In the genomic region with DNA sequence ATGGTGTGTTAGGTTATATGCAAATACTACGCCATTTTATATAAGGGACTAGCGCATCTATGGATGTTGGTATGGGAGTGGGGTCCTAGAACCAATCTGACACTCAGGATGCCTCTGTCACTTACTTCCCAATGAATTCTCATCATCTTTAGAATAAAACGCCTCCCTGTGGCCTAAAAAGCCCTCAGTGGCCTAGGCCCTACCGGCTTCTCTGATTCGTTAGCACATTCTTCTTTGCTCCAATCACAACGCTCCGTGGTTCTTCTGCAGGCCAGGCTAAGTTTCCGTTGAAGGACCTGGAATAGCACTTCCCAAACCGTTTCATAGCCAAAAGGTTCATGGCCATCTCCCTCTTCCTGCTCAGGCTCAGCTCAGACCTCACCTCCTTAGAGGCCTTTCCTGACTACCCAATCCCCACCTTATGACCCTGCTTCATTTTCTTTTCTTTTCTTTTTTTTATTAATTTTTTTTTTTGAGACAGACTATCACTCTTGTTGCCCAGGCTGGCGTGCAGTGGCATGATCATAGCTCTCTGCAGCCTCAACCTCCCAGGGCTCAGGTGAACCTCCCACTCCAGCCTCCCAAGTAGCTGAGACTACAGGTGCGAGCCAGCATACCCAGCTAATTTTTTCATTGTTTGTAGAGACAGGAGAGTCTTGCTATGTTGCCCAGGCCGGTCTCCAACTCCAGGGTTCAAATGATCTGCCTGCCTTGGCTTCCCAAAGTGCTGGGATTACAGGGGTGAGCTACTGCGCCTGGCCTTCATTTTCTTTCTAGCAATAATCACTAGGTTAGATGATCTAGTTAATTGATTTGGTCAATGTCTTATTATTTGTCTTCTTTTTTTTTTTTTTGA, we compare ENCODE assay signal across 18 cellular contexts. TPM values are rescaled to one million over a fixed set of nuclear protein-coding genes. Genes with fewer than 3 reads are reported as not detected.
DNase-seq lines count a peak whose midpoint lies in the region; ATAC-seq lines count a peak whose summit lies in the region.
"Had no signal": no experiment of that assay in that cellular context is flagged by ENCODE, and none has a peak within 500 bp of the region (broad histone marks: within the 10 kb centered on the region; RNA-seq: fewer than 3 reads in every experiment).

No MANE protein-coding gene starts in this region.

- H3K27me3 ChIP-seq in neuronal stem cell (ENCODE audit: control insufficient read depth in 3 of 3, insufficient read depth in 3 of 3, low read depth in 1 of 3, low read length in 3 of 3) = no peaks in the 10 kb centered on the region
- H3K27me3 ChIP-seq: gastroesophageal sphincter, upper lobe of left lung had no signal

- no peaks in the 10 kb centered on the region for H3K79me1 ChIP-seq in neuronal stem cell (ENCODE audit: low read depth, low read length)

- DNase-seq in activated naive CD8-positive, alpha-beta T cell treated with anti-CD3 and anti-CD28 coated beads for 36 hours = no peak
- no peak for DNase-seq in activated naive CD8-positive, alpha-beta T cell treated with anti-CD3 and anti-CD28 coated beads, Interleukin-2, amount 50 U/mL, for 24 hours
- DNase-seq in NCI-H226 (peak; percentile 21), dermis blood vessel endothelial cell (peak; percentile 61), neuronal stem cell (ENCODE audit: low spot score) (no peak), NCI-H128 (lab: John Stamatoyannopoulos, UW; ENCODE audit: unreplicated experiment) (no peak)
- DNase-seq: activated CD4-positive, CD25-positive, alpha-beta regulatory T cell treated with anti-CD3 and anti-CD28 coated beads, Interleukin-2, amount 50 U/mL, for 72 hours; activated CD8-positive, alpha-beta memory T cell treated with anti-CD3 and anti-CD28 coated beads, Interleukin-2, amount 50 U/mL, for 4 hours; activated naive CD4-positive, alpha-beta T cell treated with anti-CD3 and anti-CD28 coated beads for 36 hours; effector CD4-positive, alpha-beta T cell; NCI-H1092 treated with DMSO at 0.1 percent for 48 hours; NCI-H345; PC-9; upper lobe of left lung had no signal

- H3K27ac Mint-ChIP-seq in activated naive CD8-positive, alpha-beta T cell treated with anti-CD3 and anti-CD28 coated beads for 36 hours = peak overlapping the region; percentile 45
- no peak overlapping the region for H3K27ac Mint-ChIP-seq in activated naive CD8-positive, alpha-beta T cell treated with anti-CD3 and anti-CD28 coated beads, Interleukin-2, amount 50 U/mL, for 24 hours
- H3K27ac Mint-ChIP-seq: activated naive CD4-positive, alpha-beta T cell treated with anti-CD3 and anti-CD28 coated beads for 36 hours; stimulated activated effector memory CD8-positive, alpha-beta T cell treated with anti-CD3 and anti-CD28 coated beads, Interleukin-12 subunit alpha, Interleukin-12 subunit beta, amount 100 ng/mL, for 72 hours had no signal

- H3K9me3 Mint-ChIP-seq in activated naive CD8-positive, alpha-beta T cell treated with anti-CD3 and anti-CD28 coated beads for 36 hours = no peaks in the 10 kb centered on the region
- H3K9me3 Mint-ChIP-seq in activated naive CD8-positive, alpha-beta T cell treated with anti-CD3 and anti-CD28 coated beads, Interleukin-2, amount 50 U/mL, for 24 hours = no peaks in the 10 kb centered on the region
- H3K9me3 Mint-ChIP-seq: activated naive CD4-positive, alpha-beta T cell treated with anti-CD3 and anti-CD28 coated beads for 36 hours; stimulated activated effector memory CD8-positive, alpha-beta T cell treated with anti-CD3 and anti-CD28 coated beads, Interleukin-12 subunit alpha, Interleukin-12 subunit beta, amount 100 ng/mL, for 72 hours had no signal

- no peak overlapping the region for H2AK5ac ChIP-seq in neuronal stem cell (ENCODE audit: low read depth, low read length)

- no peak overlapping the region for H3K23ac ChIP-seq in neuronal stem cell (ENCODE audit: low read depth, low read length, poor library complexity)

- H3K18ac ChIP-seq in neuronal stem cell (ENCODE audit: low read length) = no peak overlapping the region

- no peaks in the 10 kb centered on the region for H3K27me3 Mint-ChIP-seq in activated naive CD8-positive, alpha-beta T cell treated with anti-CD3 and anti-CD28 coated beads for 36 hours
- no peaks in the 10 kb centered on the region for H3K27me3 Mint-ChIP-seq in activated naive CD8-positive, alpha-beta T cell treated with anti-CD3 and anti-CD28 coated beads, Interleukin-2, amount 50 U/mL, for 24 hours

- peaks cover 3% of the 10 kb centered on the region for H3K4me1 Mint-ChIP-seq in activated naive CD8-positive, alpha-beta T cell treated with anti-CD3 and anti-CD28 coated beads for 36 hours
- H3K4me1 Mint-ChIP-seq in activated naive CD8-positive, alpha-beta T cell treated with anti-CD3 and anti-CD28 coated beads, Interleukin-2, amount 50 U/mL, for 24 hours = peaks cover 13% of the 10 kb centered on the region
- H3K4me1 Mint-ChIP-seq: stimulated activated effector memory CD8-positive, alpha-beta T cell treated with anti-CD3 and anti-CD28 coated beads, Interleukin-12 subunit alpha, Interleukin-12 subunit beta, amount 100 ng/mL, for 72 hours had no signal

- H2BK120ac ChIP-seq in neuronal stem cell (ENCODE audit: low read depth, low read length) = no peak overlapping the region

- no peak overlapping the region for H2BK12ac ChIP-seq in neuronal stem cell (ENCODE audit: low read length)

- ATAC-seq in activated naive CD8-positive, alpha-beta T cell treated with anti-CD3 and anti-CD28 coated beads, Interleukin-2, amount 50 U/mL, for 24 hours = no peak
- ATAC-seq in GM18907 (IDR thresholded peaks at IDR 0.05; ENCODE audit: unreplicated experiment) (no peak), HG02981 (IDR thresholded peaks at IDR 0.05; ENCODE audit: unreplicated experiment) (no peak)
- ATAC-seq: gastroesophageal sphincter; stimulated activated effector memory CD8-positive, alpha-beta T cell treated with anti-CD3 and anti-CD28 coated beads, Interleukin-12 subunit alpha, Interleukin-12 subunit beta, amount 100 ng/mL, for 72 hours had no signal

- no peak overlapping the region for H3K14ac ChIP-seq in neuronal stem cell (ENCODE audit: low read length)

- H3K4me3 ChIP-seq in neuronal stem cell (ENCODE audit: low read length in 2 of 2) = no peak overlapping the region
- H3K4me3 ChIP-seq: gastroesophageal sphincter, PC-9, upper lobe of left lung had no signal

- no peak overlapping the region for H2BK15ac ChIP-seq in neuronal stem cell (ENCODE audit: low read length)

- no peak overlapping the region for H3K27ac ChIP-seq in neuronal stem cell (replicated peaks; ENCODE audit: low read length)
- H3K27ac ChIP-seq: gastroesophageal sphincter, PC-9, upper lobe of left lung had no signal

- no peak overlapping the region for H3K4ac ChIP-seq in neuronal stem cell (ENCODE audit: low read length)

- peak overlapping the region; percentile 28 for H2AFZ ChIP-seq in neuronal stem cell (ENCODE audit: low read length)
- H2AFZ ChIP-seq: PC-9 had no signal

- H3K4me3 Mint-ChIP-seq in activated naive CD8-positive, alpha-beta T cell treated with anti-CD3 and anti-CD28 coated beads for 36 hours = no peak overlapping the region
- no peak overlapping the region for H3K4me3 Mint-ChIP-seq in activated naive CD8-positive, alpha-beta T cell treated with anti-CD3 and anti-CD28 coated beads, Interleukin-2, amount 50 U/mL, for 24 hours
- H3K4me3 Mint-ChIP-seq: activated naive CD4-positive, alpha-beta T cell treated with anti-CD3 and anti-CD28 coated beads for 36 hours; stimulated activated effector memory CD8-positive, alpha-beta T cell treated with anti-CD3 and anti-CD28 coated beads, Interleukin-12 subunit alpha, Interleukin-12 subunit beta, amount 100 ng/mL, for 72 hours had no signal

- H3K36me3 Mint-ChIP-seq in activated naive CD8-positive, alpha-beta T cell treated with anti-CD3 and anti-CD28 coated beads for 36 hours = no peaks in the 10 kb centered on the region
- H3K36me3 Mint-ChIP-seq in activated naive CD8-positive, alpha-beta T cell treated with anti-CD3 and anti-CD28 coated beads, Interleukin-2, amount 50 U/mL, for 24 hours (ENCODE audit: low read depth) = no peaks in the 10 kb centered on the region
- H3K36me3 Mint-ChIP-seq: stimulated activated effector memory CD8-positive, alpha-beta T cell treated with anti-CD3 and anti-CD28 coated beads, Interleukin-12 subunit alpha, Interleukin-12 subunit beta, amount 100 ng/mL, for 72 hours had no signal

- H3K4me2 ChIP-seq in neuronal stem cell (ENCODE audit: insufficient read depth, low read length, poor library complexity, severe bottlenecking) = no peak overlapping the region
- H3K4me2 ChIP-seq: PC-9 had no signal

- no CpG with 5 or more reads among the region's 13 CpGs for WGBS in neuronal stem cell (ENCODE audit: extremely low coverage in 2 of 2, insufficient read length in 2 of 2, insufficient replicate concordance in 1 of 2), 2 donors

- H4K91ac ChIP-seq in neuronal stem cell (ENCODE audit: low read depth, low read length, poor library complexity) = no peak overlapping the region

- H2BK5ac ChIP-seq in neuronal stem cell (ENCODE audit: low read length) = no peak overlapping the region

- H3K4me1 ChIP-seq in neuronal stem cell (ENCODE audit: control insufficient read depth in 2 of 2, insufficient read depth in 1 of 2, low read depth in 1 of 2, low read length in 2 of 2) = peaks cover 0 to 2% of the 10 kb centered on the region in 2 donors

- H3K9ac ChIP-seq in neuronal stem cell (ENCODE audit: low read depth, low read length, poor library complexity) = no peak overlapping the region

- no peaks in the 10 kb centered on the region for H3K9me3 ChIP-seq in neuronal stem cell (replicated peaks in 1 of 2; ENCODE audit: control insufficient read depth in 2 of 2, insufficient read depth in 1 of 2, low read depth in 1 of 2, low read length in 2 of 2)
- H3K9me3 ChIP-seq: gastroesophageal sphincter, upper lobe of left lung had no signal

- no peaks in the 10 kb centered on the region for H3K36me3 ChIP-seq in neuronal stem cell (replicated peaks in 1 of 2; ENCODE audit: control insufficient read depth in 2 of 2, insufficient read depth in 2 of 2, low read length in 2 of 2)
- H3K36me3 ChIP-seq: gastroesophageal sphincter, upper lobe of left lung had no signal

- H4K8ac ChIP-seq in neuronal stem cell (ENCODE audit: low read depth, low read length) = no peak overlapping the region

RNA-seq across cellular contexts. Expression of a gene that starts 24.5 kb away (rescaled TPM):
- 100 to 1,000 TPM; 155 to 157 TPM for total RNA-seq in activated naive CD8-positive, alpha-beta T cell treated with anti-CD3 and anti-CD28 coated beads for 36 hours
- total RNA-seq in dermis blood vessel endothelial cell = 95.0 and 154 TPM in 2 replicates
- 115 TPM for polyA plus RNA-seq in neuronal stem cell (2013, experiment 1 of 2)
- polyA plus RNA-seq in neuronal stem cell (2013, experiment 2 of 2) = 115 TPM

RNA-seq across cellular contexts. Expression of a gene that starts 26.2 kb away (rescaled TPM):
- total RNA-seq in activated naive CD8-positive, alpha-beta T cell treated with anti-CD3 and anti-CD28 coated beads for 36 hours = under 1 TPM; 0.37 to 0.40 TPM
- total RNA-seq in dermis blood vessel endothelial cell = 0.68 and 0.98 TPM in 2 replicates
- polyA plus RNA-seq in neuronal stem cell (2013, experiment 1 of 2) = 4.3 TPM
- 4.1 TPM for polyA plus RNA-seq in neuronal stem cell (2013, experiment 2 of 2)

RNA-seq across cellular contexts. Expression of a gene that starts 41.4 kb away (rescaled TPM):
- total RNA-seq in activated naive CD8-positive, alpha-beta T cell treated with anti-CD3 and anti-CD28 coated beads for 36 hours = 1 to 10 TPM; 2.6 to 3.5 TPM
- 1.0 and 2.8 TPM in 2 replicates for total RNA-seq in dermis blood vessel endothelial cell
- 11.6 TPM for polyA plus RNA-seq in neuronal stem cell (2013, experiment 1 of 2)
- 8.8 TPM for polyA plus RNA-seq in neuronal stem cell (2013, experiment 2 of 2)

Comparison
In these comparisons a context has a peak if more than half of its experiments do, and no peak if none do; other contexts are left out.
1. DNase-seq: peak in NCI-H226 (single experiment) and dermis blood vessel endothelial cell (single experiment); none in activated naive CD8-positive, alpha-beta T cell treated with anti-CD3 and anti-CD28 coated beads for 36 hours (single experiment), activated naive CD8-positive, alpha-beta T cell treated with anti-CD3 and anti-CD28 coated beads, Interleukin-2, amount 50 U/mL, for 24 hours (single experiment), neuronal stem cell (single experiment) and NCI-H128 (single experiment).